In the genomic region with DNA sequence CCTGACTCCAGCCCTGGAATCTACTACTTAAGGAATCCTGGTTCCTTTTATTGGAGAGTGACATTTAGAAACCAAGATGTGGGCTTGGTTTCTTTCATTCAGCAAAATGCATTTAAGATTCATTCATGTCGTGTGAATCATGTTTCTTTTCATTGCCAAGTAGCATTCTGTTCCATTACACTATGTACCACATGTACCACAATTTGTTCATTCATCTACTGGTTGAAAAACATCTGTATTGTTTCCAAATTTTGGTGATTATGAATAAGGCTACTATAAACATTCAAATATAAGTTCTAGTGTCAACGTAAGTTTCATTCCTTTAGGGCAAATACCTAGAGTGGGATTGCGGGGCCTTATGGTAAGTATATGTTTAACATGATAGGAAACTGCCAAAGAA, we compare ENCODE assay signal across 28 cellular contexts.
DNase-seq lines count a peak whose midpoint lies in the region; FAIRE-seq and TF ChIP-seq lines count a peak whose summit lies in the region.
"Had no signal": no experiment of that assay in that cellular context is flagged by ENCODE, and none has a peak within 500 bp of the region (broad histone marks: within the 10 kb centered on the region; RNA-seq: fewer than 3 reads in every experiment).

No MANE protein-coding gene starts in this region.

- no peaks in the 10 kb centered on the region for H3K36me3 Mint-ChIP-seq in astrocyte (ENCODE audit: low read depth, unreplicated experiment)
- H3K36me3 Mint-ChIP-seq: activated naive CD4-positive, alpha-beta T cell treated with anti-CD3 and anti-CD28 coated beads, Interleukin-2, amount 10 ng/mL, durations not matched to agents 7 days and 5 days; CD8-positive, alpha-beta memory T cell; type B pancreatic cell had no signal

- H3K4me1 ChIP-seq in astrocyte (ENCODE audit: insufficient read depth, low read length) (no peaks in the 10 kb centered on the region), skeletal muscle satellite cell (ENCODE audit: control insufficient read depth, insufficient read depth, low read length) (peaks cover 30% of the 10 kb centered on the region)
- H3K4me1 ChIP-seq: ascending aorta, heart left ventricle had no signal

- no peaks in the 10 kb centered on the region for H3K79me2 ChIP-seq in astrocyte (ENCODE audit: insufficient read depth, low read length)

- H2AFZ ChIP-seq in astrocyte (ENCODE audit: low read depth, low read length) = no peak overlapping the region

- TF ChIP-seq CTCF in astrocyte (IDR thresholded peaks at IDR 0.05; ENCODE audit: insufficient read depth, low read depth, low read length) (no peak), fibroblast of mammary gland (conservative IDR thresholded peaks at IDR 0.05; ENCODE audit: control insufficient read depth, insufficient read depth, low read depth, low read length) (no peak)

- no peak overlapping the region for H3K27ac ChIP-seq in astrocyte (ENCODE audit: low read depth, low read length)
- H3K27ac ChIP-seq: ascending aorta, heart left ventricle, neutrophil had no signal

- no peak for FAIRE-seq in astrocyte (lab: Jason Lieb, UNC)
- no peak for FAIRE-seq in GM12892 (lab: Jason Lieb, UNC)
- FAIRE-seq: H1, RCC 7860 had no signal

- H3K9ac ChIP-seq in astrocyte (ENCODE audit: low read length) = no peak overlapping the region
- peak overlapping the region; percentile 40 for H3K9ac ChIP-seq in skeletal muscle satellite cell (ENCODE audit: low read depth, low read length)

- no peaks in the 10 kb centered on the region for H3K27me3 ChIP-seq in astrocyte (ENCODE audit: insufficient read depth, low read length)
- no peaks in the 10 kb centered on the region for H3K27me3 ChIP-seq in skeletal muscle satellite cell (ENCODE audit: control insufficient read depth, insufficient read depth, low read length)
- H3K27me3 ChIP-seq: ascending aorta, neutrophil had no signal

- H3K4me3 ChIP-seq in astrocyte (ENCODE audit: insufficient read depth, low read depth, low read length) (no peak overlapping the region), fibroblast of mammary gland (ENCODE audit: control insufficient read depth, low read depth, low read length) (no peak overlapping the region), skeletal muscle satellite cell (ENCODE audit: low read length) (no peak overlapping the region)
- H3K4me3 ChIP-seq: ascending aorta, heart left ventricle had no signal

- H3K9me3 ChIP-seq in astrocyte (ENCODE audit: insufficient read depth, low read depth, low read length) = no peaks in the 10 kb centered on the region
- H3K9me3 ChIP-seq in skeletal muscle satellite cell (replicated peaks; ENCODE audit: low read length) = peaks cover 4% of the 10 kb centered on the region
- H3K9me3 ChIP-seq: ascending aorta, neutrophil had no signal

- no peak overlapping the region for H3K27ac Mint-ChIP-seq in astrocyte (ENCODE audit: unreplicated experiment)
- H3K27ac Mint-ChIP-seq: activated naive CD4-positive, alpha-beta T cell treated with anti-CD3 and anti-CD28 coated beads, Interleukin-2, amount 10 ng/mL, durations not matched to agents 7 days and 5 days; activated T-cell treated with anti-CD3 and anti-CD28 coated beads, Interleukin-2, amount 50 U/mL, for 72 hours; B cell; CD8-positive, alpha-beta memory T cell; effector memory CD8-positive, alpha-beta T cell; progenitor cell of endocrine pancreas; T-helper 17 cell; type B pancreatic cell had no signal

- peaks cover 2% of the 10 kb centered on the region for H3K4me1 Mint-ChIP-seq in astrocyte (ENCODE audit: low read depth, unreplicated experiment)
- H3K4me1 Mint-ChIP-seq: activated naive CD4-positive, alpha-beta T cell treated with anti-CD3 and anti-CD28 coated beads, Interleukin-2, amount 10 ng/mL, durations not matched to agents 7 days and 5 days; B cell; CD8-positive, alpha-beta memory T cell had no signal

- H3K36me3 ChIP-seq in astrocyte (ENCODE audit: insufficient read depth, low read length) (no peaks in the 10 kb centered on the region), skeletal muscle satellite cell (ENCODE audit: insufficient read depth, low read length) (no peaks in the 10 kb centered on the region)
- H3K36me3 ChIP-seq: ascending aorta, heart left ventricle, neutrophil had no signal

- H4K20me1 ChIP-seq in astrocyte (ENCODE audit: insufficient read depth, low read length) = no peaks in the 10 kb centered on the region

- H3K9me3 Mint-ChIP-seq in astrocyte (ENCODE audit: unreplicated experiment) = no peaks in the 10 kb centered on the region
- H3K9me3 Mint-ChIP-seq: activated naive CD4-positive, alpha-beta T cell treated with anti-CD3 and anti-CD28 coated beads, Interleukin-2, amount 10 ng/mL, durations not matched to agents 7 days and 5 days; activated T-cell treated with anti-CD3 and anti-CD28 coated beads, Interleukin-2, amount 50 U/mL, for 72 hours; effector memory CD8-positive, alpha-beta T cell; type B pancreatic cell had no signal

- H3K4me2 ChIP-seq in astrocyte (ENCODE audit: low read length) (no peak overlapping the region), skeletal muscle satellite cell (ENCODE audit: low read length) (no peak overlapping the region)

- H3K4me3 Mint-ChIP-seq in astrocyte (ENCODE audit: unreplicated experiment) = no peak overlapping the region
- H3K4me3 Mint-ChIP-seq: activated naive CD4-positive, alpha-beta T cell treated with anti-CD3 and anti-CD28 coated beads, Interleukin-2, amount 10 ng/mL, durations not matched to agents 7 days and 5 days; activated T-cell treated with anti-CD3 and anti-CD28 coated beads, Interleukin-2, amount 50 U/mL, for 72 hours; B cell; CD8-positive, alpha-beta memory T cell; effector memory CD8-positive, alpha-beta T cell; T-helper 17 cell; type B pancreatic cell had no signal

- peak; percentile 95 for DNase-seq in HCEC 1CT
- DNase-seq in astrocyte (ENCODE audit: low read depth) = peak; percentile 5
- DNase-seq in fibroblast of mammary gland (ENCODE audit: low read depth) = peak; percentile 97
- DNase-seq in iPS-NIHi11 (ENCODE audit: low spot score) = no peak
- no peak for DNase-seq in GM12892 (ENCODE audit: insufficient read length)
- no peak for DNase-seq in NCI-H2227 treated with DMSO at 0.1 percent for 48 hours (lab: John Stamatoyannopoulos, UW)
- DNase-seq: activated CD4-positive, alpha-beta T cell treated with anti-CD3 and anti-CD28 coated beads for 48 hours; activated naive CD4-positive, alpha-beta T cell treated with anti-CD3 and anti-CD28 coated beads, Interleukin-2, amount 10 ng/mL, durations not matched to agents 7 days and 5 days; activated T-cell treated with anti-CD3 and anti-CD28 coated beads, Interleukin-2, amount 50 U/mL, for 72 hours; CD8-positive, alpha-beta memory T cell; effector memory CD8-positive, alpha-beta T cell; GDM1; heart left ventricle; Karpas-422; left cardiac atrium; mesenchymal stem cell; NCI-H510A treated with DMSO at 0.1 percent for 48 hours; NK-92 treated with Interleukin-12 subunit alpha and Interleukin-12 subunit beta, amount 100 ng/mL, for 24 hours; stimulated activated CD8-positive, alpha-beta memory T cell treated with anti-CD3 and anti-CD28 coated beads, Interleukin-4, amount 100 ng/mL, for 48 hours; T-helper 17 cell had no signal

- TF ChIP-seq POLR2A in GM12892 (IDR thresholded peaks at IDR 0.05; ENCODE audit: low read depth, low read length) = no peak

- peaks cover 5% of the 10 kb centered on the region for H3K27me3 Mint-ChIP-seq in astrocyte (ENCODE audit: low read depth, unreplicated experiment)

Comparison
In these comparisons a context has a peak if more than half of its experiments do, and no peak if none do; other contexts are left out.
1. DNase-seq: peak in HCEC 1CT (single experiment), astrocyte (single experiment) and fibroblast of mammary gland (single experiment); none in iPS-NIHi11 (single experiment), GM12892 (single experiment) and NCI-H2227 treated with DMSO at 0.1 percent for 48 hours (single experiment).